Comparison of ENCODE assay signal across 8 cellular contexts in the genomic region with DNA sequence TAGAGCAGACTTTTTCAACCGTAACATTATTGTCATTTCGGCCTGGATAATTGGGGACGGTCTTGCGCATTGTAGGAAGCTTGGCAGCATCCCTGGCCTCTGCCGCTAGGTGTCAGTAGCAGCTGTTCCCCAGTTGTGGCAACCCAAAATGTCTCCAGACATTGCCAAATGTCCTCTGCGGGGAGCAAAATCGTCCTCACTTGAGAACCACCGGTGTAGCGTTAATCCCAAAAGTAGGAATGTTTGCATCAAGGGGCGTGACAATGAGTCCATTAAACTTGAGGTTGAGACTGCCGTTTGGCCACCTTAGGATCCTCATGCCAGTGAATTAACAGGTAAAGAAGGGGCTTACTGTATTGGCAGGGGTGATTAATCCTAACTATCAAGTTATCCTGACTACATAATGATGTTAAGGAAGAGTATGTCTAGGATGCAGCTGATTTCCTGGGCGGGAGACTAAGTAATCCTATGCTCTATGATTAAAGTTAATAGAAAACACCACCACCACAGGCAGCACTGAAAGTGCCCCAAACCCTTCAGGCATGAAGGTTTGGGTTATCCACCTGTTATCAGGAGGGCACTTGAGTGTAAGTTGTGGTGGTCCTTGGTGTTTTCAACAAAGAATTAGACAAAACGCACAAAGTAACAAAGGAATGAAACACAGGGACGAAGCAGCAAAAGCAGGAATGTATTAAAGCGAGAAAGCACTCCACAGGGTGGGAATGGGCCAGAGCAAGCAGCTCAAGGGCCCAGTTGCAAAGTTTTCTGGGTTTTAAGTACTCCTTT. TPM values are rescaled to one million over a fixed set of nuclear protein-coding genes. Genes with fewer than 3 reads are reported as not detected.
DNase-seq lines count a peak whose midpoint lies in the region; ATAC-seq, FAIRE-seq and TF ChIP-seq lines count a peak whose summit lies in the region.

No MANE protein-coding gene starts in this region.

- intact Hi-C loops in pancreas (cut with DNase I), result no loop called here
- intact Hi-C loops in tibial artery (cut with DNase I; ENCODE audit: low total_unique reads), result loop anchor here (5.0 to 10.0 kb wide), 2 partner anchors 137 to 175 kb away; a partner anchor contains a TSS

- H3K9me3 ChIP-seq in SJSA1 (replicated peaks) (no peaks in the 10 kb centered on the region), gastroesophageal sphincter (peaks cover 0 to 6% (median 0%) of the 10 kb centered on the region in 3 donors), pancreas (no peaks in the 10 kb centered on the region), tibial artery (peaks cover 0 to 7% (median 0%) of the 10 kb centered on the region in 3 donors)

- H3K27me3 ChIP-seq in SJSA1 (replicated peaks) (no peaks in the 10 kb centered on the region), gastroesophageal sphincter (no peaks in the 10 kb centered on the region), pancreas (no peaks in the 10 kb centered on the region), tibial artery (no peaks in the 10 kb centered on the region)

- TF ChIP-seq CTCF in AG09309 (IDR thresholded peaks at IDR 0.05; ENCODE audit: control insufficient read depth, insufficient read depth, low read depth, low read length, missing control alignments), result peak; percentile 99
- TF ChIP-seq CTCF in gastroesophageal sphincter (IDR thresholded peaks at IDR 0.05), result peak; percentile 89 to 97 (median 91)
- peak; percentile 68 to 91 (median 84) for TF ChIP-seq CTCF in pancreas (IDR thresholded peaks at IDR 0.05)
- peak; percentile 92 to 95 for TF ChIP-seq CTCF in tibial artery (IDR thresholded peaks at IDR 0.05)

- FAIRE-seq in pancreas (lab: Jason Lieb, UNC), result no peak

- peaks cover 7% of the 10 kb centered on the region; the same call in 1 of the 2 replicates for H3K4me1 ChIP-seq in SJSA1 (replicated peaks)
- H3K4me1 ChIP-seq in gastroesophageal sphincter, result peaks cover 0 to 8% (median 0%) of the 10 kb centered on the region in 3 donors
- no peaks in the 10 kb centered on the region for H3K4me1 ChIP-seq in pancreas
- H3K4me1 ChIP-seq in tibial artery, result peaks cover 0 to 10% (median 3%) of the 10 kb centered on the region in 4 donors

- no peak for TF ChIP-seq POLR2A in gastroesophageal sphincter (IDR thresholded peaks at IDR 0.05)

- DNase-seq in AG09309 (ENCODE audit: low read depth) (peak; percentile 57), GM19238 (ENCODE audit: insufficient read length, low spot score) (peak; percentile 42), Kasumi-1 (lab: John Stamatoyannopoulos, UW) (peak; percentile 87), SJSA1 (ENCODE audit: low read depth in 1 of 2, low spot score in 2 of 2) (peak; percentile 48 to 70), pancreas (peak; percentile 69 to 87 (median 80)), tibial artery (peak; percentile 86 to 89)
- peak; percentile 73 for DNase-seq in activated gamma-delta T cell treated with anti-CD3 and anti-CD28 coated beads, Interleukin-2, amount 50 U/mL, for 16 hours (ENCODE audit: low read depth)

- H3K36me3 ChIP-seq in SJSA1 (no peaks in the 10 kb centered on the region), gastroesophageal sphincter (no peaks in the 10 kb centered on the region), pancreas (no peaks in the 10 kb centered on the region), tibial artery (no peaks in the 10 kb centered on the region)

- WGBS in gastroesophageal sphincter (ENCODE audit: low coverage in 1 of 2), 2 donors, result 20 to 64% methylated on average over 4 to 11 of the region's 15 CpGs
- WGBS in pancreas, 2 donors, result 19 to 21% methylated on average over 15 of the region's 15 CpGs

- H3K27ac ChIP-seq in SJSA1 (no peak overlapping the region), gastroesophageal sphincter (peak overlapping the region in 1 of 4 donors; percentile 37), pancreas (no peak overlapping the region), tibial artery (no peak overlapping the region)

- ATAC-seq in gastroesophageal sphincter (peak; percentile 68), pancreas (peak; percentile 43 to 79 (median 75))

- TF ChIP-seq EP300 in gastroesophageal sphincter (IDR thresholded peaks at IDR 0.05), result no peak

- no peak overlapping the region for H3K4me3 ChIP-seq in AG09309 (ENCODE audit: control insufficient read depth, low read depth, low read length)
- no peak overlapping the region for H3K4me3 ChIP-seq in SJSA1
- H3K4me3 ChIP-seq in gastroesophageal sphincter, result no peak overlapping the region
- H3K4me3 ChIP-seq in pancreas, result no peak overlapping the region
- peak overlapping the region in 1 of 2 donors; percentile 4 for H3K4me3 ChIP-seq in tibial artery

RNA-seq across cellular contexts. Expression of a gene that starts 4.9 kb away (rescaled TPM):
- 5.7 and 54.2 TPM in 2 replicates for total RNA-seq in SJSA1 (2014; rRNA removed; shearing (Covaris generic))
- total RNA-seq in gastroesophageal sphincter (10 to 100 TPM in 2 of 4 donors, 1 to 10 TPM in 2; 3.4 to 14.3 (median 8.5) TPM), pancreas (1 to 10 TPM; 3.1 to 8.6 (median 4.5) TPM)
- 1 to 10 TPM; 3.9 to 4.7 TPM for polyA plus RNA-seq in pancreas

RNA-seq across cellular contexts. Expression of a gene that starts 15.7 kb away (rescaled TPM):
- 0.69 and 5.6 TPM in 2 replicates for total RNA-seq in SJSA1 (2014; rRNA removed; shearing (Covaris generic))
- 10 to 100 TPM; 13.7 to 30.7 (median 17.3) TPM for total RNA-seq in gastroesophageal sphincter
- total RNA-seq in pancreas, result 1 to 10 TPM; 5.4 to 9.3 (median 6.3) TPM
- 1 to 10 TPM; 2.0 to 2.4 TPM for polyA plus RNA-seq in pancreas
